In genomic region chr1:20601123-20601825, GRCh38 we compare ENCODE assay signal across 13 cellular contexts. TPM values are rescaled to one million over a fixed set of nuclear protein-coding genes. Genes with fewer than 3 reads are reported as not detected.
A peak's percentile ranks its signal among the peaks of the same experiment; 100 is the strongest.
DNase-seq lines count a peak whose midpoint lies in the region.
"Had no signal": no experiment of that assay in that cellular context is flagged by ENCODE, and none has a peak within 500 bp of the region (broad histone marks: within the 10 kb centered on the region; RNA-seq: fewer than 3 reads in every experiment).

No MANE protein-coding gene starts in this region.

- DNase-seq in HS-27A (ENCODE audit: low read depth) (peak; percentile 73), SK-MEL-5 (ENCODE audit: low read depth, low spot score) (peak; percentile 42), kidney tubule cell (ENCODE audit: low spot score) (peak; percentile 16), amniotic stem cell (lab: John Stamatoyannopoulos, UW) (no peak), OCI-M2 (lab: John Stamatoyannopoulos, UW; ENCODE audit: unreplicated experiment) (no peak), Kasumi-1 (lab: John Stamatoyannopoulos, UW) (no peak)
- DNase-seq: activated CD4-positive, alpha-beta memory T cell treated with anti-CD3 and anti-CD28 coated beads, Interleukin-2, amount 10 ng/mL, durations not matched to agents 7 days and 5 days; effector CD8-positive, alpha-beta T cell; glutamatergic neuron; NCI-H187 treated with DMSO at 0.1 percent for 48 hours; NCI-H69 had no signal

- in situ Hi-C loops in SK-MEL-5 (cut with HindIII; ENCODE audit: low pct_unique_long_range_greater_than_20kb, low sequenced_read_pairs), result no loop called here

RNA-seq across cellular contexts. Expression of gene CDA, which starts 12.4 kb away (rescaled TPM):
- not detected in 2 replicates for total RNA-seq in SK-MEL-5 (2014; rRNA removed; shearing (Covaris generic))
- polyA plus RNA-seq in SK-MEL-5 (2015; cell fraction: cytosol; rRNA removed), result not detected in 2 replicates
- not detected in 2 replicates for polyA plus RNA-seq in SK-MEL-5 (2015; cell fraction: nucleus; rRNA removed)
- total RNA-seq: activated CD4-positive, alpha-beta memory T cell treated with anti-CD3 and anti-CD28 coated beads, Interleukin-2, amount 10 ng/mL, durations not matched to agents 7 days and 5 days had no signal

RNA-seq across cellular contexts. Expression of gene PINK1, which starts 32.0 kb away (rescaled TPM):
- 27.2 and 28.4 TPM in 2 replicates for total RNA-seq in SK-MEL-5 (2014; rRNA removed; shearing (Covaris generic))
- 31.8 and 32.4 TPM in 2 replicates for polyA plus RNA-seq in SK-MEL-5 (2015; cell fraction: cytosol; rRNA removed)
- polyA plus RNA-seq in SK-MEL-5 (2015; cell fraction: nucleus; rRNA removed), result 7.9 and 10.3 TPM in 2 replicates

RNA-seq across cellular contexts. Expression of gene FAM43B, which starts 48.9 kb away (rescaled TPM):
- total RNA-seq in SK-MEL-5 (2014; rRNA removed; shearing (Covaris generic)), result not detected in 2 replicates
- polyA plus RNA-seq in SK-MEL-5 (2015; cell fraction: cytosol; rRNA removed), result 0.03 and 0.11 TPM in 2 replicates
- not detected in 2 replicates for polyA plus RNA-seq in SK-MEL-5 (2015; cell fraction: nucleus; rRNA removed)
- total RNA-seq: activated CD4-positive, alpha-beta memory T cell treated with anti-CD3 and anti-CD28 coated beads, Interleukin-2, amount 10 ng/mL, durations not matched to agents 7 days and 5 days; mononuclear cell had no signal
- polyA plus RNA-seq: keratinocyte had no signal

RNA-seq across cellular contexts. Expression of gene DDOST, which starts 59.9 kb away (rescaled TPM):
- total RNA-seq in SK-MEL-5 (2014; rRNA removed; shearing (Covaris generic)), result 453 and 482 TPM in 2 replicates
- 622 and 693 TPM in 2 replicates for polyA plus RNA-seq in SK-MEL-5 (2015; cell fraction: cytosol; rRNA removed)
- 52.1 and 60.4 TPM in 2 replicates for polyA plus RNA-seq in SK-MEL-5 (2015; cell fraction: nucleus; rRNA removed)

Comparison
In these comparisons a context has a peak if more than half of its experiments do, and no peak if none do; other contexts are left out.
1. DNase-seq: peak in HS-27A (single experiment), SK-MEL-5 (single experiment) and kidney tubule cell (single experiment); none in amniotic stem cell (single experiment), OCI-M2 (single experiment) and Kasumi-1 (0 of 2).